In the genomic region with DNA sequence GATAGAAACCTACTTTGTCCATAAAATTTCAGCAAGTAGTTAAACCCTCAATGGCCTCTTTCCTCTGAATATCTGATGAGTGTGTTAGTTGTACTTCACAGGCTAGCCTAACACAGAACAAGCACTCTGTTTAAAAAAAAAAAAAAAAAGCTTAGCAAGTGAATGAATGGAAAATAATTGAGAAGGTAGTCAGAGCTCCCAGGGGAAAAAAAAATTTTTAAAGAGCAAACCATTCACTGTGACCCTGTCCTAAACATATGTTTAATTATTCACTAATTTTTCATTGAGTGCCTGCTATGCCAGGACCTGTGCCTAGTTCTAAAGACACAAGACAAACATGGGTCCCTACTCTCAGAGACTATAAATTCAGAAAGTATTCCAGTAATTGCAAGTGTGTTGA, we compare ENCODE assay signal across 22 cellular contexts.
A peak's percentile ranks its signal among the peaks of the same experiment; 100 is the strongest.
DNase-seq lines count a peak whose midpoint lies in the region; ATAC-seq, FAIRE-seq and TF ChIP-seq lines count a peak whose summit lies in the region.
"Had no signal": no experiment of that assay in that cellular context is flagged by ENCODE, and none has a peak within 500 bp of the region (broad histone marks: within the 10 kb centered on the region; RNA-seq: fewer than 3 reads in every experiment).

No MANE protein-coding gene starts in this region.

- intact Hi-C loops in HepG2 (cut with micrococcal nuclease; ENCODE audit: unreplicated experiment) (no loop called here), right lobe of liver (cut with DNase I) (no loop called here), upper lobe of right lung (cut with DNase I) (no loop called here)

- TF ChIP-seq RAD21 in liver (IDR thresholded peaks at IDR 0.05) (peak in 1 of 2 donors; percentile 36), HepG2 (CRISPR knock-in tag; IDR thresholded peaks at IDR 0.05) (no peak)

- H3K4me3 Mint-ChIP-seq in T-cell: no peak overlapping the region

- POLR2A ChIA-PET in HepG2 (lab: Yijun Ruan, JAX): interaction anchor here (1.0 kb wide), 1 partner anchor 69 kb away, joined by 3 read pairs; the partner anchor contains the start of gene SH3RF2
- POLR2A ChIA-PET in T-cell (lab: Charles Lee): no interaction called here

- H3K36me3 Mint-ChIP-seq in T-cell: no peaks in the 10 kb centered on the region

- in situ Hi-C loops in HepG2 (cut with HindIII; ENCODE audit: extremely low pct_ligation_motif_present, low pct_unique_long_range_greater_than_20kb): no loop called here

- TF ChIP-seq POLR2A in HepG2 (IDR thresholded peaks at IDR 0.05; ENCODE audit: insufficient read depth in 1 of 2, low read depth in 2 of 2, low read length in 2 of 2): no peak
- TF ChIP-seq POLR2A in right lobe of liver (IDR thresholded peaks at IDR 0.05): no peak

- H3K36me3 ChIP-seq in liver (ENCODE audit: control insufficient read depth in 4 of 4, insufficient read depth in 3 of 4, low read depth in 1 of 4, low read length in 3 of 4) (peaks cover 0 to 2% (median 0%) of the 10 kb centered on the region in 4 donors), HepG2 (replicated peaks in 1 of 2; ENCODE audit: control insufficient read depth in 1 of 2, insufficient read depth in 2 of 2, low read length in 2 of 2) (peaks cover 0 to 6% of the 10 kb centered on the region in 2 experiments; a peak in 2 of 5 replicates), right lobe of liver (no peaks in the 10 kb centered on the region), upper lobe of right lung (no peaks in the 10 kb centered on the region)
- H3K36me3 ChIP-seq: BLaER1 treated with 17β-estradiol and CSF1 and Interleukin-3, amounts not matched to agents 10 nM and 100 nM had no signal

- H3K4me1 Mint-ChIP-seq in T-cell: no peaks in the 10 kb centered on the region

- no peak overlapping the region for H3K27ac Mint-ChIP-seq in T-cell

- H3K9ac ChIP-seq in liver (ENCODE audit: low read depth in 1 of 2, low read length in 2 of 2) (no peak overlapping the region), HepG2 (ENCODE audit: insufficient read depth, low read depth, low read length) (no peak overlapping the region)
- H3K9ac ChIP-seq: BLaER1 treated with 17β-estradiol and CSF1 and Interleukin-3, amounts not matched to agents 10 nM and 100 nM had no signal

- H3K27me3 ChIP-seq in liver (ENCODE audit: control insufficient read depth in 4 of 4, insufficient read depth in 4 of 4, low read length in 3 of 4): no peaks in the 10 kb centered on the region
- no peaks in the 10 kb centered on the region for H3K27me3 ChIP-seq in HepG2 (ENCODE audit: control insufficient read depth in 1 of 2, insufficient read depth in 2 of 2, low read length in 2 of 2)
- H3K27me3 ChIP-seq in right lobe of liver: no peaks in the 10 kb centered on the region
- no peaks in the 10 kb centered on the region for H3K27me3 ChIP-seq in upper lobe of right lung
- H3K27me3 ChIP-seq: BLaER1 treated with 17β-estradiol and CSF1 and Interleukin-3, amounts not matched to agents 10 nM and 100 nM had no signal

- CTCF ChIA-PET in HepG2 (lab: Yijun Ruan, JAX; ENCODE audit: low intra/inter-chr PET ratio, low total read pairs): no interaction called here
- CTCF ChIA-PET in T-cell (lab: Charles Lee): no interaction called here

- ATAC-seq in HepG2: no peak
- peak; percentile 58 to 80 (median 66) for ATAC-seq in right lobe of liver
- peak; percentile 22 for ATAC-seq in upper lobe of right lung
- no peak for ATAC-seq in GM18873 (IDR thresholded peaks at IDR 0.05; ENCODE audit: low FRiP score, unreplicated experiment)
- no peak for ATAC-seq in T-cell (replicated peaks in 1 of 4)
- ATAC-seq: HCT116 had no signal

- H3K4me1 ChIP-seq in liver (ENCODE audit: control insufficient read depth in 4 of 4, insufficient read depth in 4 of 4, low read length in 3 of 4) (peaks cover 0 to 30% (median 1%) of the 10 kb centered on the region in 4 donors), HepG2 (ENCODE audit: insufficient read depth, low read length) (peaks cover 16% of the 10 kb centered on the region), right lobe of liver (peaks cover 0 to 31% (median 12%) of the 10 kb centered on the region in 4 donors), upper lobe of right lung (no peaks in the 10 kb centered on the region)

- H3K9me3 ChIP-seq in liver (ENCODE audit: control insufficient read depth in 4 of 4, low read length in 3 of 4) (no peaks in the 10 kb centered on the region), HepG2 (ENCODE audit: low read length) (no peaks in the 10 kb centered on the region), right lobe of liver (no peaks in the 10 kb centered on the region), upper lobe of right lung (no peaks in the 10 kb centered on the region)

- no peak for FAIRE-seq in HepG2 (lab: Jason Lieb, UNC)
- FAIRE-seq: G401.6, HTR-8/SVneo had no signal

- H3K9me3 Mint-ChIP-seq in T-cell: no peaks in the 10 kb centered on the region

- no peaks in the 10 kb centered on the region for H4K20me1 ChIP-seq in HepG2 (ENCODE audit: insufficient read depth, low read length)
- H4K20me1 ChIP-seq: BLaER1 treated with 17β-estradiol and CSF1 and Interleukin-3, amounts not matched to agents 10 nM and 100 nM had no signal

- H3K79me2 ChIP-seq in HepG2 (ENCODE audit: insufficient read depth, low read length): no peaks in the 10 kb centered on the region

- H3K27me3 Mint-ChIP-seq in T-cell: peaks cover 0 to 11% of the 10 kb centered on the region in 2 donors

- H3K4me2 ChIP-seq in HepG2 (ENCODE audit: low read depth, low read length): no peak overlapping the region

- no peak overlapping the region for H3K4me3 ChIP-seq in liver (ENCODE audit: low read depth in 1 of 3, low read length in 3 of 3)
- H3K4me3 ChIP-seq in HepG2 (replicated peaks in 1 of 3; ENCODE audit: insufficient read depth in 1 of 3, low read depth in 2 of 3, low read length in 3 of 3): no peak overlapping the region
- H3K4me3 ChIP-seq in right lobe of liver: no peak overlapping the region
- H3K4me3 ChIP-seq in upper lobe of right lung: no peak overlapping the region
- H3K4me3 ChIP-seq: BLaER1 treated with 17β-estradiol and CSF1 and Interleukin-3, amounts not matched to agents 10 nM and 100 nM; SK-N-MC had no signal

- no peak overlapping the region for H2AFZ ChIP-seq in HepG2 (ENCODE audit: low read length)

- TF ChIP-seq CTCF in liver (IDR thresholded peaks at IDR 0.05; ENCODE audit: low read depth, low read length, missing input control) (no peak), HepG2 (CRISPR knock-in tag; IDR thresholded peaks at IDR 0.05) (no peak), right lobe of liver (IDR thresholded peaks at IDR 0.05) (no peak), upper lobe of right lung (IDR thresholded peaks at IDR 0.05) (no peak)

- TF ChIP-seq EP300 in HepG2 (IDR thresholded peaks at IDR 0.05; ENCODE audit: low read depth in 2 of 2, low read length in 2 of 2) (no peak), HepG2 (CRISPR knock-in tag; IDR thresholded peaks at IDR 0.05; ENCODE audit: borderline replicate concordance) (no peak)

- BruUV-seq in HepG2 (replicated peaks; lab: Mats Ljungman, UMichigan): no TSS peak

- no peak for DNase-seq in HepG2 (ENCODE audit: low spot score)
- DNase-seq in fibroblast of peridontal ligament (ENCODE audit: extremely low read depth): peak; percentile 22
- no peak for DNase-seq in right lobe of liver
- no peak for DNase-seq in upper lobe of right lung
- DNase-seq in T-cell: no peak
- DNase-seq in NCI-H1092 treated with DMSO at 0.1 percent for 48 hours (lab: John Stamatoyannopoulos, UW): no peak
- DNase-seq: 8988T; DND-41; GOT3; MM.1S; NCI-H1092; NCI-H2081; NCI-H748 treated with DMSO at 0.1 percent for 48 hours; NK-92 treated with Interleukin-12 subunit alpha and Interleukin-12 subunit beta, amount 100 ng/mL, for 24 hours; Right ventricle myocardium superior had no signal

- H3K27ac ChIP-seq in liver (ENCODE audit: low read depth in 1 of 2, low read length in 2 of 2): no peak overlapping the region
- H3K27ac ChIP-seq in HepG2 (ENCODE audit: extremely low read length, insufficient read depth, low read length): no peak overlapping the region
- no peak overlapping the region for H3K27ac ChIP-seq in right lobe of liver
- H3K27ac ChIP-seq in upper lobe of right lung: no peak overlapping the region
- H3K27ac ChIP-seq: BLaER1 treated with 17β-estradiol and CSF1 and Interleukin-3, amounts not matched to agents 10 nM and 100 nM; SK-N-MC had no signal

TF ChIP-seq in HepG2, 621 proteins besides CTCF, POLR2A, EP300 and RAD21 (continues in another document):
- no peak for TF ChIP-seq DRAP1 (CRISPR knock-in tag; IDR thresholded peaks at IDR 0.05)
- no peak for TF ChIP-seq HNF1A (IDR thresholded peaks at IDR 0.05; ENCODE audit: low read depth)
- TF ChIP-seq HNF1A (CRISPR knock-in tag; IDR thresholded peaks at IDR 0.05; ENCODE audit: borderline replicate concordance): no peak

Comparison
In these comparisons a context has a peak if more than half of its experiments do, and no peak if none do; other contexts are left out.
1. ATAC-seq: peak in right lobe of liver (4 of 4) and upper lobe of right lung (single experiment); none in HepG2 (single experiment), GM18873 (single experiment) and T-cell (0 of 4).